9 cellular contexts compared by ENCODE assay signal in genomic region chr20:57657537-57658446, GRCh38. TPM values are rescaled to one million over a fixed set of nuclear protein-coding genes. Genes with fewer than 3 reads are reported as not detected.
A peak's percentile ranks its signal among the peaks of the same experiment; 100 is the strongest.
DNase-seq lines count a peak whose midpoint lies in the region; ATAC-seq and TF ChIP-seq lines count a peak whose summit lies in the region.
"Had no signal": no experiment of that assay in that cellular context is flagged by ENCODE, and none has a peak within 500 bp of the region (broad histone marks: within the 10 kb centered on the region; RNA-seq: fewer than 3 reads in every experiment).

No MANE protein-coding gene starts in this region.

- no peak overlapping the region for H3K4me3 Mint-ChIP-seq in activated naive CD8-positive, alpha-beta T cell treated with anti-CD3 and anti-CD28 coated beads, Interleukin-2, amount 50 U/mL, for 24 hours
- no peak overlapping the region for H3K4me3 Mint-ChIP-seq in activated T-helper 2 cell treated with anti-CD3 and anti-CD28 coated beads, Interferon-gamma antibody, Interleukin-2, Interleukin-4, amounts not matched to agents 10 μg/mL and 5 μg/mL and 100 μg/mL, durations not matched to agents 14 hours and 24 hours and 36 hours (ENCODE audit: low read depth)

- ATAC-seq in activated naive CD8-positive, alpha-beta T cell treated with anti-CD3 and anti-CD28 coated beads, Interleukin-2, amount 50 U/mL, for 24 hours, result peak; percentile 44
- ATAC-seq in HG02852 (IDR thresholded peaks at IDR 0.05; ENCODE audit: unreplicated experiment) (no peak), HG02798 (IDR thresholded peaks at IDR 0.05; ENCODE audit: poor library complexity, unreplicated experiment) (no peak)

- peak overlapping the region; percentile 71 for H3K27ac Mint-ChIP-seq in activated naive CD8-positive, alpha-beta T cell treated with anti-CD3 and anti-CD28 coated beads, Interleukin-2, amount 50 U/mL, for 24 hours
- H3K27ac Mint-ChIP-seq in activated T-helper 2 cell treated with anti-CD3 and anti-CD28 coated beads, Interferon-gamma antibody, Interleukin-2, Interleukin-4, amounts not matched to agents 10 μg/mL and 5 μg/mL and 100 μg/mL, durations not matched to agents 14 hours and 24 hours and 36 hours, result no peak overlapping the region

- H3K36me3 ChIP-seq in vagina, result peaks cover 0 to 1% of the 10 kb centered on the region in 2 donors

- peak overlapping the region; percentile 31 for H3K27ac ChIP-seq in vagina

- peaks cover 42% of the 10 kb centered on the region for H3K4me1 ChIP-seq in vagina

- H3K4me1 Mint-ChIP-seq in activated naive CD8-positive, alpha-beta T cell treated with anti-CD3 and anti-CD28 coated beads, Interleukin-2, amount 50 U/mL, for 24 hours, result peaks cover 24% of the 10 kb centered on the region
- peaks cover 5% of the 10 kb centered on the region for H3K4me1 Mint-ChIP-seq in activated T-helper 2 cell treated with anti-CD3 and anti-CD28 coated beads, Interferon-gamma antibody, Interleukin-2, Interleukin-4, amounts not matched to agents 10 μg/mL and 5 μg/mL and 100 μg/mL, durations not matched to agents 14 hours and 24 hours and 36 hours (ENCODE audit: low read depth)

- peak; percentile 42 for DNase-seq in 8988T
- DNase-seq in NCI-H69 (lab: John Stamatoyannopoulos, UW), result peak; percentile 24
- peak; percentile 46 for DNase-seq in activated naive CD8-positive, alpha-beta T cell treated with anti-CD3 and anti-CD28 coated beads, Interleukin-2, amount 50 U/mL, for 24 hours
- DNase-seq in medulla oblongata (ENCODE audit: extremely low spot score), result peak; percentile 26
- peak in 1 of 2 donors; percentile 88 for DNase-seq in vagina (ENCODE audit: extremely low spot score in 2 of 2)
- no peak for DNase-seq in activated T-helper 2 cell treated with anti-CD3 and anti-CD28 coated beads, Interferon-gamma antibody, Interleukin-2, Interleukin-4, amounts not matched to agents 10 μg/mL and 5 μg/mL and 100 μg/mL, durations not matched to agents 14 hours and 24 hours and 36 hours (ENCODE audit: low spot score)

- H3K9me3 ChIP-seq in vagina, result no peaks in the 10 kb centered on the region

- no peaks in the 10 kb centered on the region for H3K27me3 ChIP-seq in vagina

- H3K36me3 Mint-ChIP-seq in activated naive CD8-positive, alpha-beta T cell treated with anti-CD3 and anti-CD28 coated beads, Interleukin-2, amount 50 U/mL, for 24 hours (ENCODE audit: low read depth), result no peaks in the 10 kb centered on the region
- H3K36me3 Mint-ChIP-seq in activated T-helper 2 cell treated with anti-CD3 and anti-CD28 coated beads, Interferon-gamma antibody, Interleukin-2, Interleukin-4, amounts not matched to agents 10 μg/mL and 5 μg/mL and 100 μg/mL, durations not matched to agents 14 hours and 24 hours and 36 hours (ENCODE audit: low read depth), result no peaks in the 10 kb centered on the region

- no peak overlapping the region for H3K4me3 ChIP-seq in vagina

- no peak for TF ChIP-seq CTCF in vagina (IDR thresholded peaks at IDR 0.05)

- H3K27me3 Mint-ChIP-seq in activated naive CD8-positive, alpha-beta T cell treated with anti-CD3 and anti-CD28 coated beads, Interleukin-2, amount 50 U/mL, for 24 hours, result no peaks in the 10 kb centered on the region
- no peaks in the 10 kb centered on the region for H3K27me3 Mint-ChIP-seq in activated T-helper 2 cell treated with anti-CD3 and anti-CD28 coated beads, Interferon-gamma antibody, Interleukin-2, Interleukin-4, amounts not matched to agents 10 μg/mL and 5 μg/mL and 100 μg/mL, durations not matched to agents 14 hours and 24 hours and 36 hours (ENCODE audit: low read depth)

- intact Hi-C loops in vagina (cut with DNase I), result no loop called here
- intact Hi-C loops in activated T-helper 2 cell treated with anti-CD3 and anti-CD28 coated beads, Interferon-gamma antibody, Interleukin-2, Interleukin-4, amounts not matched to agents 10 μg/mL and 5 μg/mL and 100 μg/mL, durations not matched to agents 14 hours and 24 hours and 36 hours (cut with micrococcal nuclease), result no loop called here

- TF ChIP-seq POLR2A in vagina (IDR thresholded peaks at IDR 0.05), result no peak

- H3K9me3 Mint-ChIP-seq in activated naive CD8-positive, alpha-beta T cell treated with anti-CD3 and anti-CD28 coated beads, Interleukin-2, amount 50 U/mL, for 24 hours, result no peaks in the 10 kb centered on the region
- no peaks in the 10 kb centered on the region for H3K9me3 Mint-ChIP-seq in activated T-helper 2 cell treated with anti-CD3 and anti-CD28 coated beads, Interferon-gamma antibody, Interleukin-2, Interleukin-4, amounts not matched to agents 10 μg/mL and 5 μg/mL and 100 μg/mL, durations not matched to agents 14 hours and 24 hours and 36 hours

RNA-seq across cellular contexts. Expression of gene ZBP1, which starts 37.6 kb away (rescaled TPM):
- total RNA-seq in vagina, result 0.74 TPM
- 0.32 and 0.62 TPM in 2 replicates for total RNA-seq in activated T-helper 2 cell treated with anti-CD3 and anti-CD28 coated beads, Interferon-gamma antibody, Interleukin-2, Interleukin-4, amounts not matched to agents 10 μg/mL and 5 μg/mL and 100 μg/mL, durations not matched to agents 14 hours and 24 hours and 36 hours
- total RNA-seq: LHCN-M2 had no signal

RNA-seq across cellular contexts. Expression of gene PMEPA1, which starts 52.0 kb away (rescaled TPM):
- total RNA-seq in vagina, result 11.3 TPM
- 0.99 and 1.1 TPM in 2 replicates for total RNA-seq in activated T-helper 2 cell treated with anti-CD3 and anti-CD28 coated beads, Interferon-gamma antibody, Interleukin-2, Interleukin-4, amounts not matched to agents 10 μg/mL and 5 μg/mL and 100 μg/mL, durations not matched to agents 14 hours and 24 hours and 36 hours
